24 cellular contexts compared by ENCODE assay signal in genomic region chr1:240658312-240658975, GRCh38. TPM values are rescaled to one million over a fixed set of nuclear protein-coding genes. Genes with fewer than 3 reads are reported as not detected.
A peak's percentile ranks its signal among the peaks of the same experiment; 100 is the strongest.
DNase-seq lines count a peak whose midpoint lies in the region; ATAC-seq, FAIRE-seq and TF ChIP-seq lines count a peak whose summit lies in the region.
"Had no signal": no experiment of that assay in that cellular context is flagged by ENCODE, and none has a peak within 500 bp of the region (broad histone marks: within the 10 kb centered on the region; RNA-seq: fewer than 3 reads in every experiment).

No MANE protein-coding gene starts in this region.

- H3K27me3 Mint-ChIP-seq in astrocyte (ENCODE audit: low read depth, unreplicated experiment): peaks cover 1% of the 10 kb centered on the region
- H3K27me3 Mint-ChIP-seq: activated CD4-positive, alpha-beta memory T cell treated with anti-CD3 and anti-CD28 coated beads for 36 hours had no signal

- peak; percentile 36 for DNase-seq in AG09319 (ENCODE audit: extremely low read depth, low read depth)
- peak; percentile 2 for DNase-seq in HS-5 (ENCODE audit: low read depth)
- peak; percentile 67 for DNase-seq in astrocyte (ENCODE audit: low read depth)
- DNase-seq in myocyte (ENCODE audit: low read depth): peak; percentile 3
- DNase-seq in HK-2 (ENCODE audit: unreplicated experiment): no peak
- DNase-seq in retina: no peak
- no peak for DNase-seq in H7
- DNase-seq: activated CD4-positive, alpha-beta memory T cell treated with anti-CD3 and anti-CD28 coated beads for 36 hours; COR-L47; DND-41; effector memory CD4-positive, alpha-beta T cell; head of caudate nucleus; left lung; NCI-H1694; NCI-H226; NCI-H82; SJCRH30 had no signal

- peaks cover 8% of the 10 kb centered on the region for H3K4me1 ChIP-seq in astrocyte (ENCODE audit: insufficient read depth, low read length)
- H3K4me1 ChIP-seq: left lung, SJCRH30 had no signal

- H3K9ac ChIP-seq in astrocyte (ENCODE audit: low read length): no peak overlapping the region

- H3K27ac ChIP-seq in astrocyte (ENCODE audit: low read depth, low read length): no peak overlapping the region
- H3K27ac ChIP-seq: left lung, SJCRH30 had no signal

- no peaks in the 10 kb centered on the region for H3K9me3 Mint-ChIP-seq in astrocyte (ENCODE audit: unreplicated experiment)
- H3K9me3 Mint-ChIP-seq: activated CD4-positive, alpha-beta memory T cell treated with anti-CD3 and anti-CD28 coated beads for 36 hours; mesothelial cell of epicardium; natural killer cell treated with Interleukin-12 subunit alpha and Interleukin-12 subunit beta and Interleukin-15 and Interleukin-18, amount 100 ng/mL, for 72 hours had no signal

- H3K4me3 ChIP-seq in astrocyte (ENCODE audit: insufficient read depth, low read depth, low read length) (peak overlapping the region; percentile 15), H7 (ENCODE audit: insufficient read depth, low read depth, low read length) (no peak overlapping the region)
- H3K4me3 ChIP-seq: left lung, SJCRH30 had no signal

- H3K27me3 ChIP-seq in astrocyte (ENCODE audit: insufficient read depth, low read length) (no peaks in the 10 kb centered on the region), H7 (ENCODE audit: control insufficient read depth, insufficient read depth, low read length) (no peaks in the 10 kb centered on the region)
- H3K27me3 ChIP-seq: left lung, SJCRH30 had no signal

- H3K27ac Mint-ChIP-seq in astrocyte (ENCODE audit: unreplicated experiment): no peak overlapping the region
- H3K27ac Mint-ChIP-seq: activated CD4-positive, alpha-beta memory T cell treated with anti-CD3 and anti-CD28 coated beads for 36 hours; mesothelial cell of epicardium; natural killer cell treated with Interleukin-12 subunit alpha and Interleukin-12 subunit beta and Interleukin-15 and Interleukin-18, amount 100 ng/mL, for 72 hours; stimulated activated effector memory CD8-positive, alpha-beta T cell treated with anti-CD3 and anti-CD28 coated beads, Interleukin-12 subunit alpha, Interleukin-12 subunit beta, amount 100 ng/mL, for 72 hours had no signal

- H3K36me3 ChIP-seq in astrocyte (ENCODE audit: insufficient read depth, low read length) (no peaks in the 10 kb centered on the region), H7 (replicated peaks; ENCODE audit: control insufficient read depth, insufficient read depth, low read length) (no peaks in the 10 kb centered on the region)
- H3K36me3 ChIP-seq: left lung, SJCRH30 had no signal

- no peak for ATAC-seq in HG03457 (IDR thresholded peaks at IDR 0.05; ENCODE audit: unreplicated experiment)
- ATAC-seq: esophagus mucosa; left lung; natural killer cell treated with Interleukin-12 subunit alpha and Interleukin-12 subunit beta and Interleukin-15 and Interleukin-18, amount 100 ng/mL, for 72 hours; sciatic nerve; stimulated activated effector memory CD8-positive, alpha-beta T cell treated with anti-CD3 and anti-CD28 coated beads, Interleukin-12 subunit alpha, Interleukin-12 subunit beta, amount 100 ng/mL, for 72 hours had no signal

- TF ChIP-seq CTCF in AG09319 (IDR thresholded peaks at IDR 0.05; ENCODE audit: low read depth, low read length) (no peak), astrocyte (IDR thresholded peaks at IDR 0.05; ENCODE audit: insufficient read depth, low read depth, low read length) (no peak)

- no peaks in the 10 kb centered on the region for H4K20me1 ChIP-seq in astrocyte (ENCODE audit: insufficient read depth, low read length)

- no peaks in the 10 kb centered on the region for H3K36me3 Mint-ChIP-seq in astrocyte (ENCODE audit: low read depth, unreplicated experiment)
- H3K36me3 Mint-ChIP-seq: activated CD4-positive, alpha-beta memory T cell treated with anti-CD3 and anti-CD28 coated beads for 36 hours; mesothelial cell of epicardium; natural killer cell treated with Interleukin-12 subunit alpha and Interleukin-12 subunit beta and Interleukin-15 and Interleukin-18, amount 100 ng/mL, for 72 hours; stimulated activated effector memory CD8-positive, alpha-beta T cell treated with anti-CD3 and anti-CD28 coated beads, Interleukin-12 subunit alpha, Interleukin-12 subunit beta, amount 100 ng/mL, for 72 hours had no signal

- no peaks in the 10 kb centered on the region for H3K9me3 ChIP-seq in astrocyte (ENCODE audit: insufficient read depth, low read depth, low read length)
- H3K9me3 ChIP-seq: left lung, SJCRH30 had no signal

- peak overlapping the region; percentile 39 for H2AFZ ChIP-seq in astrocyte (ENCODE audit: low read depth, low read length)

- no peak overlapping the region for H3K4me3 Mint-ChIP-seq in astrocyte (ENCODE audit: unreplicated experiment)
- H3K4me3 Mint-ChIP-seq: activated CD4-positive, alpha-beta memory T cell treated with anti-CD3 and anti-CD28 coated beads for 36 hours; mesothelial cell of epicardium; natural killer cell treated with Interleukin-12 subunit alpha and Interleukin-12 subunit beta and Interleukin-15 and Interleukin-18, amount 100 ng/mL, for 72 hours; stimulated activated effector memory CD8-positive, alpha-beta T cell treated with anti-CD3 and anti-CD28 coated beads, Interleukin-12 subunit alpha, Interleukin-12 subunit beta, amount 100 ng/mL, for 72 hours had no signal

- H3K79me2 ChIP-seq in astrocyte (ENCODE audit: insufficient read depth, low read length): no peaks in the 10 kb centered on the region

- peaks cover 1% of the 10 kb centered on the region for H3K4me1 Mint-ChIP-seq in astrocyte (ENCODE audit: low read depth, unreplicated experiment)
- H3K4me1 Mint-ChIP-seq: mesothelial cell of epicardium; stimulated activated effector memory CD8-positive, alpha-beta T cell treated with anti-CD3 and anti-CD28 coated beads, Interleukin-12 subunit alpha, Interleukin-12 subunit beta, amount 100 ng/mL, for 72 hours had no signal

- H3K4me2 ChIP-seq in astrocyte (ENCODE audit: low read length): peak overlapping the region; percentile 77

- no peak for FAIRE-seq in astrocyte (lab: Jason Lieb, UNC)

RNA-seq across cellular contexts. Expression of gene GREM2, which starts 46.5 kb away (rescaled TPM):
- total RNA-seq in astrocyte (0.14 and 0.50 TPM in 2 replicates), myocyte (0.08 TPM in 1 of 2 replicates, not detected in the other)
- 0.19 TPM for polyA plus RNA-seq in myocyte (2012)
- total RNA-seq in H7 (2014; rRNA removed; shearing (Covaris generic)): 0.15 and 1.0 TPM in 2 replicates
- total RNA-seq: T-helper 2 cell treated with Interferon-gamma antibody and Interleukin-4, amounts not matched to agents 100 ng/mL and 5 ng/mL, for 36 hours had no signal

Comparison
In these comparisons a context has a peak if more than half of its experiments do, and no peak if none do; other contexts are left out.
1. DNase-seq: peak in AG09319 (single experiment), HS-5 (single experiment), astrocyte (single experiment) and myocyte (single experiment); none in HK-2 (single experiment), retina (single experiment) and H7 (single experiment).